18 cellular contexts compared by ENCODE assay signal in the genomic region with DNA sequence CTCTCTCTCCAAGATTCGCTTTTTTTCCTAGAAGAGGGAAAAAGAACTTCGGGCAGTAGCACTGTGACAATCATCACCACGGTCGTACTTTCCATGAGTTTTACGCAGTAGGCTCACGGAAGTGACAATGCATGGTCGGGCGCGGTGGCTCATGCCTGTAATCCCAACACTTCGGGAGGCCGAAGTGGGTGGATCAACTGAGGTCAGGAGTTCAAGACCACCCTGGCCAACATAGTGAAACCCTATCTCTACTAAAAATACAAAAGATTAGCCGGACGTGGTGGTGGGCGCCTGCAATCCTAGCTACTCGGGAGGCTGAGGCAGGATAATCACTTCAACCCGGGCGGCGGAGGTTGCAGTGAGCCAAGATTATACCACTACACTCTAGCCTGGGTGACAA. TPM values are rescaled to one million over a fixed set of nuclear protein-coding genes. Genes with fewer than 3 reads are reported as not detected.
A peak's percentile ranks its signal among the peaks of the same experiment; 100 is the strongest.
DNase-seq lines count a peak whose midpoint lies in the region; ATAC-seq lines count a peak whose summit lies in the region.
"Had no signal": no experiment of that assay in that cellular context is flagged by ENCODE, and none has a peak within 500 bp of the region (broad histone marks: within the 10 kb centered on the region; RNA-seq: fewer than 3 reads in every experiment).

No MANE protein-coding gene starts in this region.

- H3K27me3 Mint-ChIP-seq in T-helper 1 cell treated with Interleukin-12 subunit alpha and Interleukin-12 subunit beta and Interleukin-4 antibody, amounts not matched to agents 30 μg/mL and 1 μg/mL, for 36 hours (ENCODE audit: low read depth): no peaks in the 10 kb centered on the region
- no peaks in the 10 kb centered on the region for H3K27me3 Mint-ChIP-seq in activated naive CD4-positive, alpha-beta T cell treated with anti-CD3 and anti-CD28 coated beads, Interleukin-2, amount 50 U/mL, for 24 hours
- H3K27me3 Mint-ChIP-seq in activated T-helper 17 cell treated with anti-CD3 and anti-CD28 coated beads, Interleukin-2, amount 50 U/mL, for 72 hours: no peaks in the 10 kb centered on the region
- H3K27me3 Mint-ChIP-seq in stimulated activated naive CD8-positive, alpha-beta T cell treated with anti-CD3 and anti-CD28 coated beads, Interleukin-15, amount 100 ng/mL, for 72 hours: no peaks in the 10 kb centered on the region

- peaks cover 61% of the 10 kb centered on the region for H3K4me1 Mint-ChIP-seq in T-helper 1 cell treated with Interleukin-12 subunit alpha and Interleukin-12 subunit beta and Interleukin-4 antibody, amounts not matched to agents 30 μg/mL and 1 μg/mL, for 36 hours (ENCODE audit: low read depth)
- peaks cover 73% of the 10 kb centered on the region for H3K4me1 Mint-ChIP-seq in activated naive CD4-positive, alpha-beta T cell treated with anti-CD3 and anti-CD28 coated beads, Interleukin-2, amount 50 U/mL, for 24 hours
- peaks cover 54% of the 10 kb centered on the region for H3K4me1 Mint-ChIP-seq in activated T-helper 17 cell treated with anti-CD3 and anti-CD28 coated beads, Interleukin-2, amount 50 U/mL, for 72 hours
- peaks cover 81% of the 10 kb centered on the region for H3K4me1 Mint-ChIP-seq in stimulated activated naive CD8-positive, alpha-beta T cell treated with anti-CD3 and anti-CD28 coated beads, Interleukin-15, amount 100 ng/mL, for 72 hours

- DNase-seq in T-helper 1 cell (no peak), SIG-M5 treated with dmso at 0.1 percent for 504 hours (lab: John Stamatoyannopoulos, UW; ENCODE audit: unreplicated experiment) (no peak), cerebellar cortex (ENCODE audit: low spot score) (no peak)
- DNase-seq in activated naive CD4-positive, alpha-beta T cell (lab: John Stamatoyannopoulos, UW): no peak
- no peak for DNase-seq in stimulated activated naive CD8-positive, alpha-beta T cell treated with anti-CD3 and anti-CD28 coated beads, Interleukin-15, amount 100 ng/mL, for 72 hours
- DNase-seq: AML-193, DMS53, GOT3, NCI-H1105 treated with DMSO at 0.1 percent for 48 hours, NCI-H1694, NCI-H510A, NCI-H748 treated with DMSO at 0.1 percent for 48 hours had no signal

- peaks cover 44% of the 10 kb centered on the region for H3K36me3 Mint-ChIP-seq in T-helper 1 cell treated with Interleukin-12 subunit alpha and Interleukin-12 subunit beta and Interleukin-4 antibody, amounts not matched to agents 30 μg/mL and 1 μg/mL, for 36 hours (ENCODE audit: low read depth)
- peaks cover 6% of the 10 kb centered on the region for H3K36me3 Mint-ChIP-seq in activated naive CD4-positive, alpha-beta T cell treated with anti-CD3 and anti-CD28 coated beads, Interleukin-2, amount 50 U/mL, for 24 hours
- no peaks in the 10 kb centered on the region for H3K36me3 Mint-ChIP-seq in activated T-helper 17 cell treated with anti-CD3 and anti-CD28 coated beads, Interleukin-2, amount 50 U/mL, for 72 hours (ENCODE audit: low read depth)

- H3K4me3 Mint-ChIP-seq in T-helper 1 cell treated with Interleukin-12 subunit alpha and Interleukin-12 subunit beta and Interleukin-4 antibody, amounts not matched to agents 30 μg/mL and 1 μg/mL, for 36 hours: peak overlapping the region; percentile 30
- H3K4me3 Mint-ChIP-seq in activated naive CD4-positive, alpha-beta T cell treated with anti-CD3 and anti-CD28 coated beads, Interleukin-2, amount 50 U/mL, for 24 hours: peak overlapping the region; percentile 55
- no peak overlapping the region for H3K4me3 Mint-ChIP-seq in activated T-helper 17 cell treated with anti-CD3 and anti-CD28 coated beads, Interleukin-2, amount 50 U/mL, for 72 hours
- H3K4me3 Mint-ChIP-seq in stimulated activated naive CD8-positive, alpha-beta T cell treated with anti-CD3 and anti-CD28 coated beads, Interleukin-15, amount 100 ng/mL, for 72 hours: no peak overlapping the region

- no peaks in the 10 kb centered on the region for H3K9me3 Mint-ChIP-seq in T-helper 1 cell treated with Interleukin-12 subunit alpha and Interleukin-12 subunit beta and Interleukin-4 antibody, amounts not matched to agents 30 μg/mL and 1 μg/mL, for 36 hours
- H3K9me3 Mint-ChIP-seq in activated naive CD4-positive, alpha-beta T cell treated with anti-CD3 and anti-CD28 coated beads, Interleukin-2, amount 50 U/mL, for 24 hours: no peaks in the 10 kb centered on the region
- H3K9me3 Mint-ChIP-seq in activated T-helper 17 cell treated with anti-CD3 and anti-CD28 coated beads, Interleukin-2, amount 50 U/mL, for 72 hours: no peaks in the 10 kb centered on the region
- H3K9me3 Mint-ChIP-seq in stimulated activated naive CD8-positive, alpha-beta T cell treated with anti-CD3 and anti-CD28 coated beads, Interleukin-15, amount 100 ng/mL, for 72 hours: no peaks in the 10 kb centered on the region

- no peak for ATAC-seq in activated T-helper 17 cell treated with anti-CD3 and anti-CD28 coated beads, Interleukin-2, amount 50 U/mL, for 72 hours (replicated peaks)
- ATAC-seq in stimulated activated naive CD8-positive, alpha-beta T cell treated with anti-CD3 and anti-CD28 coated beads, Interleukin-15, amount 100 ng/mL, for 72 hours: no peak
- ATAC-seq: K562, Right ventricle myocardium inferior had no signal

- H3K27ac Mint-ChIP-seq in T-helper 1 cell treated with Interleukin-12 subunit alpha and Interleukin-12 subunit beta and Interleukin-4 antibody, amounts not matched to agents 30 μg/mL and 1 μg/mL, for 36 hours: no peak overlapping the region
- H3K27ac Mint-ChIP-seq in activated naive CD4-positive, alpha-beta T cell treated with anti-CD3 and anti-CD28 coated beads, Interleukin-2, amount 50 U/mL, for 24 hours: no peak overlapping the region
- H3K27ac Mint-ChIP-seq in activated T-helper 17 cell treated with anti-CD3 and anti-CD28 coated beads, Interleukin-2, amount 50 U/mL, for 72 hours: peak overlapping the region; percentile 63
- peak overlapping the region; percentile 38 to 79 for H3K27ac Mint-ChIP-seq in stimulated activated naive CD8-positive, alpha-beta T cell treated with anti-CD3 and anti-CD28 coated beads, Interleukin-15, amount 100 ng/mL, for 72 hours

RNA-seq across cellular contexts. Expression of a gene that starts 23.4 kb away (rescaled TPM):
- total RNA-seq in activated T-helper 17 cell treated with anti-CD3 and anti-CD28 coated beads, Interleukin-2, amount 50 U/mL, for 72 hours: 10 to 100 TPM; 50.7 to 94.2 TPM
- total RNA-seq: OCI-LY7 had no signal

RNA-seq across cellular contexts. Expression of a gene that starts 30.7 kb away (rescaled TPM):
- total RNA-seq in activated T-helper 17 cell treated with anti-CD3 and anti-CD28 coated beads, Interleukin-2, amount 50 U/mL, for 72 hours: 1 to 10 TPM in 1 of 2 donors, under 1 TPM in 1; 0.58 to 1.2 TPM
- total RNA-seq: OCI-LY7, Right ventricle myocardium inferior had no signal

RNA-seq across cellular contexts. Expression of a gene that starts 35.9 kb away (rescaled TPM):
- total RNA-seq in activated T-helper 17 cell treated with anti-CD3 and anti-CD28 coated beads, Interleukin-2, amount 50 U/mL, for 72 hours: 1 to 10 TPM; 4.0 to 4.4 TPM
- total RNA-seq: OCI-LY7, Right ventricle myocardium inferior had no signal

Comparison
In these comparisons a context has a peak if more than half of its experiments do, and no peak if none do; other contexts are left out.
1. H3K27ac Mint-ChIP-seq: peak in activated T-helper 17 cell treated with anti-CD3 and anti-CD28 coated beads, Interleukin-2, amount 50 U/mL, for 72 hours (single experiment) and stimulated activated naive CD8-positive, alpha-beta T cell treated with anti-CD3 and anti-CD28 coated beads, Interleukin-15, amount 100 ng/mL, for 72 hours (2 of 2); none in T-helper 1 cell treated with Interleukin-12 subunit alpha and Interleukin-12 subunit beta and Interleukin-4 antibody, amounts not matched to agents 30 μg/mL and 1 μg/mL, for 36 hours (single experiment) and activated naive CD4-positive, alpha-beta T cell treated with anti-CD3 and anti-CD28 coated beads, Interleukin-2, amount 50 U/mL, for 24 hours (single experiment).
2. H3K4me3 Mint-ChIP-seq: peak in T-helper 1 cell treated with Interleukin-12 subunit alpha and Interleukin-12 subunit beta and Interleukin-4 antibody, amounts not matched to agents 30 μg/mL and 1 μg/mL, for 36 hours (single experiment) and activated naive CD4-positive, alpha-beta T cell treated with anti-CD3 and anti-CD28 coated beads, Interleukin-2, amount 50 U/mL, for 24 hours (single experiment); none in activated T-helper 17 cell treated with anti-CD3 and anti-CD28 coated beads, Interleukin-2, amount 50 U/mL, for 72 hours (single experiment) and stimulated activated naive CD8-positive, alpha-beta T cell treated with anti-CD3 and anti-CD28 coated beads, Interleukin-15, amount 100 ng/mL, for 72 hours (0 of 2).